In the genomic region with DNA sequence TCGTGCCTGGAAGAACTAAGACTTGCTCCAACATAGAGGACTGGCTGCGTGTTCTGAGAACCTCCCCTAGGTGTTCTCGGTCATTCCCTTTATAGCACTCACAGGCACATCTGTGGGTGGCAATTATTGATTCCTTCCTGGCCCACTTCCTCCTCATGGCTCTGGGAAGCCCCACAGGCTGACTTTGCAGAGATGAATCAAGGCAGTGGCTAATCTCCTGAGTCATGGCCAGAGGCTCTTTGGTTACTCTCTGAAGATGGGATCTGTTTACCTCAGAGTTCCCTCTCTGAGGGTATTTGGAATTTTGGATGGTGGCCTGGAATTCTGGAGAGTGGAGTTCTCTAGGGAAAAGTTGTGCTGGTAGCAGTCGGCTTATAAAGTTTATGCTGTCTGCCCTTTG, we compare ENCODE assay signal across 1 cellular context.
TF ChIP-seq lines count a peak whose summit lies in the region.

No MANE protein-coding gene starts in this region.

TF ChIP-seq in GM23338, 12 proteins besides CTCF, POLR2A, EP300 and RAD21 (continued from another document):
- TF ChIP-seq, protein P1, sequence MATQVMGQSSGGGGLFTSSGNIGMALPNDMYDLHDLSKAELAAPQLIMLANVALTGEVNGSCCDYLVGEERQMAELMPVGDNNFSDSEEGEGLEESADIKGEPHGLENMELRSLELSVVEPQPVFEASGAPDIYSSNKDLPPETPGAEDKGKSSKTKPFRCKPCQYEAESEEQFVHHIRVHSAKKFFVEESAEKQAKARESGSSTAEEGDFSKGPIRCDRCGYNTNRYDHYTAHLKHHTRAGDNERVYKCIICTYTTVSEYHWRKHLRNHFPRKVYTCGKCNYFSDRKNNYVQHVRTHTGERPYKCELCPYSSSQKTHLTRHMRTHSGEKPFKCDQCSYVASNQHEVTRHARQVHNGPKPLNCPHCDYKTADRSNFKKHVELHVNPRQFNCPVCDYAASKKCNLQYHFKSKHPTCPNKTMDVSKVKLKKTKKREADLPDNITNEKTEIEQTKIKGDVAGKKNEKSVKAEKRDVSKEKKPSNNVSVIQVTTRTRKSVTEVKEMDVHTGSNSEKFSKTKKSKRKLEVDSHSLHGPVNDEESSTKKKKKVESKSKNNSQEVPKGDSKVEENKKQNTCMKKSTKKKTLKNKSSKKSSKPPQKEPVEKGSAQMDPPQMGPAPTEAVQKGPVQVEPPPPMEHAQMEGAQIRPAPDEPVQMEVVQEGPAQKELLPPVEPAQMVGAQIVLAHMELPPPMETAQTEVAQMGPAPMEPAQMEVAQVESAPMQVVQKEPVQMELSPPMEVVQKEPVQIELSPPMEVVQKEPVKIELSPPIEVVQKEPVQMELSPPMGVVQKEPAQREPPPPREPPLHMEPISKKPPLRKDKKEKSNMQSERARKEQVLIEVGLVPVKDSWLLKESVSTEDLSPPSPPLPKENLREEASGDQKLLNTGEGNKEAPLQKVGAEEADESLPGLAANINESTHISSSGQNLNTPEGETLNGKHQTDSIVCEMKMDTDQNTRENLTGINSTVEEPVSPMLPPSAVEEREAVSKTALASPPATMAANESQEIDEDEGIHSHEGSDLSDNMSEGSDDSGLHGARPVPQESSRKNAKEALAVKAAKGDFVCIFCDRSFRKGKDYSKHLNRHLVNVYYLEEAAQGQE (IDR thresholded peaks at IDR 0.05; ENCODE audit: unreplicated experiment) = no peak
- no peak for TF ChIP-seq ZNF114 (CRISPR knock-in tag; IDR thresholded peaks at IDR 0.05)
- TF ChIP-seq EZH2phosphoT487 (IDR thresholded peaks at IDR 0.05; ENCODE audit: unreplicated experiment) = no peak
- TF ChIP-seq STAT1 (IDR thresholded peaks at IDR 0.05; ENCODE audit: unreplicated experiment) = no peak
